Comparison of ENCODE assay signal across 8 cellular contexts in the genomic region with DNA sequence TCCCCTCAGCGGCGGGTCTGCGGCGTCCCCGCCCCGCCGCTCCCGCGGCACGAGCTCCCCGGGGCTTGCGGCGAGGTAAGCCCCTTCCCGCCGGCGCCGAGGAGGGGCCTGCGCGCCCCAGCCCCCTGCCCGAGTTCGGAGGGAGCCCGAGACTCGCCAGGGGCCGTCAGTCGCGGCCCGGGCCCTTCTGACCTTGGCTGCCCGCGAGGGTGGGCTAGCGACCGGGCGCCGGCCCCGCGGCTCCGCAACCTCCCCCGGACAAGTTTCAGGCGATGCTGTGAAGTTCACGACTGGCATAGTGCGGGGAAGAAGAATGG. TPM values are rescaled to one million over a fixed set of nuclear protein-coding genes. Genes with fewer than 3 reads are reported as not detected.
DNase-seq lines count a peak whose midpoint lies in the region; ATAC-seq and TF ChIP-seq lines count a peak whose summit lies in the region.

No MANE protein-coding gene starts in this region.

- 0% methylated on average over 40 of the region's 40 CpGs; no CpG with 5 or more reads in 1 of the 2 experiments for WGBS in endodermal cell (ENCODE audit: insufficient coverage in 1 of 2, insufficient read length in 1 of 2), 2 experiments

- peaks cover 2% of the 10 kb centered on the region for H3K4me1 Mint-ChIP-seq in endodermal cell

- H3K4me3 Mint-ChIP-seq in endodermal cell = peak overlapping the region; percentile 73

- H3K4me1 ChIP-seq in NT2/D1 (ENCODE audit: insufficient read depth, insufficient read length) (no peaks in the 10 kb centered on the region), endodermal cell (ENCODE audit: control insufficient read depth, insufficient read depth, low read length) (no peaks in the 10 kb centered on the region), neuron (ENCODE audit: insufficient read depth, low read length) (peaks cover 18% of the 10 kb centered on the region)

- H3K36me3 ChIP-seq in NT2/D1 (ENCODE audit: insufficient read depth, insufficient read length, low read length) = peaks cover 8% of the 10 kb centered on the region
- no peaks in the 10 kb centered on the region for H3K36me3 ChIP-seq in endodermal cell (ENCODE audit: control insufficient read depth, insufficient read depth, low read length)
- no peaks in the 10 kb centered on the region for H3K36me3 ChIP-seq in neuron (ENCODE audit: insufficient read depth, low read length)

- peak overlapping the region; percentile 68 for H3K4me3 ChIP-seq in NT2/D1 (ENCODE audit: insufficient read length, low read depth)
- H3K4me3 ChIP-seq in endodermal cell (ENCODE audit: low read length) = peak overlapping the region; percentile 92
- peak overlapping the region; percentile 54 for H3K4me3 ChIP-seq in neuron (ENCODE audit: low read length)

- H3K27ac Mint-ChIP-seq in endodermal cell = no peak overlapping the region

- H3K36me3 Mint-ChIP-seq in endodermal cell (ENCODE audit: low read depth) = peaks cover 3% of the 10 kb centered on the region

- H3K9me3 Mint-ChIP-seq in endodermal cell = peaks cover 38% of the 10 kb centered on the region

- H2AFZ ChIP-seq in neuron (ENCODE audit: low read depth, low read length) = peak overlapping the region; percentile 73

- no peaks in the 10 kb centered on the region for H3K27me3 ChIP-seq in NT2/D1 (ENCODE audit: insufficient read depth, insufficient read length)
- H3K27me3 ChIP-seq in endodermal cell (ENCODE audit: control insufficient read depth, insufficient read depth, low read length, poor library complexity, severe bottlenecking) = no peaks in the 10 kb centered on the region
- H3K27me3 ChIP-seq in neuron (ENCODE audit: insufficient read depth, low read length) = peaks cover 2% of the 10 kb centered on the region

- no peaks in the 10 kb centered on the region for H3K9me3 ChIP-seq in NT2/D1 (ENCODE audit: insufficient read depth, low read length)
- H3K9me3 ChIP-seq in endodermal cell (ENCODE audit: control insufficient read depth, low read length) = no peaks in the 10 kb centered on the region
- no peaks in the 10 kb centered on the region for H3K9me3 ChIP-seq in neuron (ENCODE audit: low read length)

- H3K27ac ChIP-seq in endodermal cell (ENCODE audit: low read depth, low read length) = no peak overlapping the region

- H3K9ac ChIP-seq in NT2/D1 (ENCODE audit: insufficient read length, low read depth) = peak overlapping the region; percentile 82
- H3K9ac ChIP-seq in endodermal cell (ENCODE audit: extremely low read depth, low read length, poor library complexity, severe bottlenecking) = peak overlapping the region; percentile 59

- no peak for TF ChIP-seq CTCF in endodermal cell (conservative IDR thresholded peaks at IDR 0.05)

- ATAC-seq in GM19324 (IDR thresholded peaks at IDR 0.05; ENCODE audit: low FRiP score, unreplicated experiment) (peak; percentile 8), GM21360 (IDR thresholded peaks at IDR 0.05; ENCODE audit: unreplicated experiment) (no peak)

- no peak for DNase-seq in NT2/D1 (ENCODE audit: low read depth, low spot score)
- DNase-seq in endodermal cell = no peak
- no peak for DNase-seq in NCI-H2029 (lab: John Stamatoyannopoulos, UW)
- no peak for DNase-seq in stimulated activated CD4-positive, alpha-beta T cell treated with anti-CD3 and anti-CD28 coated beads, Interleukin-2, amount 100 ng/mL, for 48 hours
- no peak for DNase-seq in 8988T

- H3K27me3 Mint-ChIP-seq in endodermal cell (ENCODE audit: insufficient read depth) = no peaks in the 10 kb centered on the region

RNA-seq across cellular contexts. Expression of a gene that starts 0.6 kb away (rescaled TPM):
- total RNA-seq in endodermal cell = 10 to 100 TPM; 18.2 to 19.3 TPM
- polyA plus RNA-seq in endodermal cell (2013, experiment 1 of 2) = 5.0 TPM
- 5.3 TPM for polyA plus RNA-seq in endodermal cell (2013, experiment 2 of 2)
